Comparison of ENCODE assay signal across 11 cellular contexts in the genomic region with DNA sequence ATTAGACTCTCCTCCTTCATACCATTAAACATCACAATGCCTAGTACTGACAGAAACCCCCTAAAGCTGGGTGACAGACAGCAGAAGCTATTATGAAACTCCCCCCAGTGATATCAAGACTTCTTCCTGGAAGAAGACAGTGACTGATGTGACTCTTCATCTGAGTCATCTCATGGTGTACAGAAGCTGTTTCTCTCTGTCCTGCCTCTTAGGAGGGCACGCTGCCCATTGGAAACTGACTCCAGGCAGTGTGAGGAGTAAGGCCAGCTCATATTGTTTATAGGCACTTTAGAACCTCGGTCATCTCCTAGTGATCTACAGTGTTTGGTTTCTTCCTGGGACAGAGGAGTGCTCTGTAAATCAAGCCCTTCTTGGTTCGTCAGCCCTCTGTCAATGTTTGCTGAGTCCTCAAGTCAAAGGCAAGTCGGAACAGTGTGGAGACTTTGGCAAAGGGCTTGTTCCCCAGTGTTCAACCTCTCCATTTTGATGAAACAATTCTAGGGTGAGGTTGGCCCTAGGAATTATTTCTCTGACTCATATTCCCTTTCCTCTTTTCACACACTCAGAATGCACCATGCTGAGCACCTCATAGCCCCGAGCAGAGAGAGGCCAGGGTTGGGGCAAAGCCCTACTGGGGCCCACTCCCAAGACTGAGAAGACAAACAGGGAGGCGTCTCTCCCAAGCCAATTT.
DNase-seq lines count a peak whose midpoint lies in the region; ATAC-seq, FAIRE-seq and TF ChIP-seq lines count a peak whose summit lies in the region.
"Had no signal": no experiment of that assay in that cellular context is flagged by ENCODE, and none has a peak within 500 bp of the region (broad histone marks: within the 10 kb centered on the region; RNA-seq: fewer than 3 reads in every experiment).

No MANE protein-coding gene starts in this region.

- H3K36me3 Mint-ChIP-seq in activated T-helper 17 cell treated with anti-CD3 and anti-CD28 coated beads, Interleukin-2, amount 50 U/mL, for 72 hours (ENCODE audit: low read depth) = peaks cover 13% of the 10 kb centered on the region
- H3K36me3 Mint-ChIP-seq in chondrocyte (ENCODE audit: low read depth) = no peaks in the 10 kb centered on the region

- no peak for TF ChIP-seq CTCF in lung (IDR thresholded peaks at IDR 0.05; ENCODE audit: control extremely low read depth, extremely low read depth)
- TF ChIP-seq CTCF in transverse colon (IDR thresholded peaks at IDR 0.05) = no peak
- TF ChIP-seq CTCF in chondrocyte (IDR thresholded peaks at IDR 0.05) = no peak
- TF ChIP-seq CTCF in D721Med (IDR thresholded peaks at IDR 0.05; ENCODE audit: insufficient read depth, missing control alignments) = no peak

- TF ChIP-seq EP300 in transverse colon (IDR thresholded peaks at IDR 0.05; ENCODE audit: low read depth) = no peak

- H3K36me3 ChIP-seq in lung (ENCODE audit: control insufficient read depth in 2 of 2, insufficient read depth in 2 of 2, low read length in 2 of 2) (no peaks in the 10 kb centered on the region), transverse colon (no peaks in the 10 kb centered on the region)

- H3K4me3 ChIP-seq in lung (no peak overlapping the region), transverse colon (no peak overlapping the region)

- H3K27me3 Mint-ChIP-seq in activated T-helper 17 cell treated with anti-CD3 and anti-CD28 coated beads, Interleukin-2, amount 50 U/mL, for 72 hours = peaks cover 6% of the 10 kb centered on the region
- H3K27me3 Mint-ChIP-seq in chondrocyte (ENCODE audit: low read depth) = peaks cover 2% of the 10 kb centered on the region

- DNase-seq in Daoy (ENCODE audit: low read depth) = peak; percentile 59
- peak; percentile 94 for DNase-seq in M059J (ENCODE audit: low read depth)
- DNase-seq in lung (ENCODE audit: low spot score) = peak; percentile 41
- DNase-seq in transverse colon = no peak
- no peak for DNase-seq in chondrocyte (ENCODE audit: low spot score)
- no peak for DNase-seq in D721Med (ENCODE audit: insufficient read length, low spot score)
- DNase-seq in activated effector memory CD4-positive, alpha-beta T cell treated with anti-CD3 and anti-CD28 coated beads, Interleukin-2, amount 50 U/mL, for 16 hours = no peak
- DNase-seq: activated CD8-positive, alpha-beta memory T cell treated with anti-CD3 and anti-CD28 coated beads for 24 hours; dermis blood vessel endothelial cell had no signal

- H3K4me1 ChIP-seq in lung (ENCODE audit: control insufficient read depth in 2 of 2, insufficient read depth in 2 of 2, low read length in 2 of 2) = no peaks in the 10 kb centered on the region
- no peaks in the 10 kb centered on the region for H3K4me1 ChIP-seq in transverse colon

- 57 to 77% methylated on average over 6 of the region's 6 CpGs for WGBS in lung, 2 donors
- WGBS in transverse colon (ENCODE audit: low coverage in 1 of 2), 2 donors = 57 to 60% methylated on average over 1 to 6 of the region's 6 CpGs

- in situ Hi-C loops in transverse colon (cut with MboI; ENCODE audit: low pct_ligation_motif_present in 1 of 4, low pct_unique_long_range_greater_than_20kb in 1 of 4, low sequenced_read_pairs in 3 of 4) = no loop called here

- H3K27ac ChIP-seq in lung (ENCODE audit: low read depth in 1 of 2, low read length in 1 of 2) (no peak overlapping the region), transverse colon (no peak overlapping the region)

- intact Hi-C loops in transverse colon (cut with DNase I; ENCODE audit: low total_unique reads) = no loop called here

- TF ChIP-seq POLR2A in transverse colon (IDR thresholded peaks at IDR 0.05) = no peak

- peak overlapping the region; percentile 96 for H3K27ac Mint-ChIP-seq in activated T-helper 17 cell treated with anti-CD3 and anti-CD28 coated beads, Interleukin-2, amount 50 U/mL, for 72 hours
- no peak overlapping the region for H3K27ac Mint-ChIP-seq in chondrocyte (ENCODE audit: unreplicated experiment)

- FAIRE-seq in D721Med (lab: Jason Lieb, UNC) = no peak
- FAIRE-seq: islet of Langerhans had no signal

- ATAC-seq in activated T-helper 17 cell treated with anti-CD3 and anti-CD28 coated beads, Interleukin-2, amount 50 U/mL, for 72 hours (replicated peaks) = peak; percentile 70
- ATAC-seq in lung (ENCODE audit: insufficient read depth, low FRiP score) = peak; percentile 68

- H3K9me3 ChIP-seq in lung (ENCODE audit: control insufficient read depth in 2 of 2, insufficient read depth in 1 of 2, low read length in 1 of 2) (no peaks in the 10 kb centered on the region), transverse colon (no peaks in the 10 kb centered on the region)

- H3K9me3 Mint-ChIP-seq in activated T-helper 17 cell treated with anti-CD3 and anti-CD28 coated beads, Interleukin-2, amount 50 U/mL, for 72 hours = peaks cover 7% of the 10 kb centered on the region
- peaks cover 4% of the 10 kb centered on the region for H3K9me3 Mint-ChIP-seq in chondrocyte (ENCODE audit: low read depth)

- no peaks in the 10 kb centered on the region for H3K27me3 ChIP-seq in lung (ENCODE audit: control insufficient read depth, insufficient read depth)
- H3K27me3 ChIP-seq in transverse colon = peaks cover 31% of the 10 kb centered on the region

- peak overlapping the region; percentile 60 for H3K4me3 Mint-ChIP-seq in activated T-helper 17 cell treated with anti-CD3 and anti-CD28 coated beads, Interleukin-2, amount 50 U/mL, for 72 hours
- H3K4me3 Mint-ChIP-seq in chondrocyte (ENCODE audit: unreplicated experiment) = no peak overlapping the region

- H3K4me1 Mint-ChIP-seq in activated T-helper 17 cell treated with anti-CD3 and anti-CD28 coated beads, Interleukin-2, amount 50 U/mL, for 72 hours = peaks cover 33% of the 10 kb centered on the region
- H3K4me1 Mint-ChIP-seq in chondrocyte (ENCODE audit: low read depth) = peaks cover 20% of the 10 kb centered on the region

Comparison
In these comparisons a context has a peak if more than half of its experiments do, and no peak if none do; other contexts are left out.
1. DNase-seq: peak in Daoy (single experiment), M059J (single experiment) and lung (single experiment); none in transverse colon (single experiment), chondrocyte (single experiment), D721Med (single experiment) and activated effector memory CD4-positive, alpha-beta T cell treated with anti-CD3 and anti-CD28 coated beads, Interleukin-2, amount 50 U/mL, for 16 hours (single experiment).